1 cellular context compared by ENCODE assay signal in the genomic region with DNA sequence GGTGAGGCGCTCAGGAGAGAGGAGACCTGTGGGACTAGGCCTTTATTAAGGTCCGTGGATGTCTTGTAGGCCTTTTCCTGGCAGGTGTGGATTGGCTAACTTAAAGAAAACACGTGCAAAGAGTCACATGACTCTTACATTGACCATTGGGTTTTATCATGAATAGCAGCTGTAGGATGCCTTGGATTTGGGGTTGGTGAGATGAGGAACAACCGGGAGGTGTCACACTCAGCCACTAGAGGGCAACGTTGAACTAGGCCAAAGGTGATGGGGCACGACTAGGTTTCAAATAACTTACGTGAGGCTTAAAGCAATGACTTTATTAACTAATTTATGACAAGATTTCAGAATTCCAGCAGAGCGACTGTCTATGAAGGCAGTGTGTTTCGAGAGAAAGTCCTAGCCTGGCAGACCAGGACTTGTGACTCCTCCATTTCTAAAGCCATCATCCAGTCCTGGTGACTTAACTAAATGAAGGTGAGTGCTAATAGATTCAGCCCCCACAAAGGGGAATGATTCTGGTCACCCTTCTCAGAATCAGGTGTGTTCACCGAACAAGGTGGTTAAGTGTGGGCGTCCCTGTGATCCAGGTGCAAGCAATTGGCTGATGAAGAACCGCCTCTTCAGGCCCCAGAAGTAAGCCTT.
TF ChIP-seq lines count a peak whose summit lies in the region.

No MANE protein-coding gene starts in this region.

TF ChIP-seq in IMR-90, 13 proteins besides CTCF, POLR2A, EP300 and RAD21 (continued from another document):
- TF ChIP-seq FOS (IDR thresholded peaks at IDR 0.05; ENCODE audit: low read depth, low read length), result no peak
- TF ChIP-seq NFE2L2 (IDR thresholded peaks at IDR 0.05; ENCODE audit: low read depth, low read length), result no peak
- no peak for TF ChIP-seq MAFK (IDR thresholded peaks at IDR 0.05; ENCODE audit: low read depth, low read length)
- no peak for TF ChIP-seq CHD1 (IDR thresholded peaks at IDR 0.05; ENCODE audit: low read depth, low read length)
- TF ChIP-seq RFX5 (IDR thresholded peaks at IDR 0.05; ENCODE audit: low read depth, low read length), result no peak
- no peak for TF ChIP-seq BHLHE40 (IDR thresholded peaks at IDR 0.05; ENCODE audit: low read depth, low read length)
- no peak for TF ChIP-seq MAZ (IDR thresholded peaks at IDR 0.05; ENCODE audit: borderline replicate concordance, low read depth, low read length)
- TF ChIP-seq CEBPB (IDR thresholded peaks at IDR 0.05; ENCODE audit: low read depth, low read length), result no peak
